28 cellular contexts compared by ENCODE assay signal in genomic region chr10:72587568-72587967, GRCh38.
"Had no signal": no experiment of that assay in that cellular context is flagged by ENCODE, and none has a peak within 500 bp of the region (broad histone marks: within the 10 kb centered on the region; RNA-seq: fewer than 3 reads in every experiment).

No MANE protein-coding gene starts in this region.

- H3K36me3 ChIP-seq: neutrophil, pancreas, prostate gland, right lobe of liver, sigmoid colon, stomach, thoracic aorta, thyroid gland, upper lobe of left lung, vagina had no signal

- DNase-seq: naive thymus-derived CD4-positive, alpha-beta T cell; natural killer cell; nucleus accumbens; pancreas; right cardiac atrium; right lobe of liver; sigmoid colon; small intestine; stimulated activated CD4-positive, alpha-beta T cell treated with anti-CD3 and anti-CD28 coated beads, Interleukin-15, amount 100 ng/mL, for 24 hours; stimulated activated CD4-positive, alpha-beta T cell treated with anti-CD3 and anti-CD28 coated beads, Interleukin-2, amount 100 ng/mL, for 24 hours; stimulated activated CD4-positive, alpha-beta T cell treated with anti-CD3 and anti-CD28 coated beads, Interleukin-4, amount 100 ng/mL, for 1 hour; stimulated activated CD4-positive, alpha-beta T cell treated with anti-CD3 and anti-CD28 coated beads, Interleukin-4, amount 100 ng/mL, for 4 hours; stimulated activated CD8-positive, alpha-beta memory T cell treated with anti-CD3 and anti-CD28 coated beads, Interleukin-4, amount 100 ng/mL, for 48 hours; stimulated activated naive CD4-positive, alpha-beta T cell treated with Interleukin-2 at 50 U/mL for 16 hours; stomach; thyroid gland; trophoblast cell; upper lobe of left lung had no signal

- H3K4me1 ChIP-seq: pancreas, prostate gland, right lobe of liver, sigmoid colon, thyroid gland, vagina had no signal

- FAIRE-seq: pancreas, small intestine, urothelium cell line had no signal

- H3K36me3 Mint-ChIP-seq: natural killer cell had no signal

- H3K27ac Mint-ChIP-seq: naive thymus-derived CD4-positive, alpha-beta T cell; nephron; stimulated activated memory B cell treated with anti-CD40 and anti-IgM and Interleukin-4, amounts not matched to agents 10 μg/mL and 1 μg/mL and 100 μg/mL, for 72 hours; stimulated activated naive CD8-positive, alpha-beta T cell treated with anti-CD3 and anti-CD28 coated beads, Interleukin-15, Interleukin-2, amounts not matched to agents 100 ng/mL and 50 ng/mL, for 24 hours had no signal

- H3K4me3 ChIP-seq: pancreas, prostate gland, right lobe of liver, sigmoid colon, stomach, thoracic aorta, thyroid gland, tibial nerve, upper lobe of left lung, vagina had no signal

- H3K27ac ChIP-seq: pancreas, prostate gland, right lobe of liver, sigmoid colon, stomach, thoracic aorta, thyroid gland, tibial nerve, upper lobe of left lung, vagina had no signal

- H3K9me3 Mint-ChIP-seq: natural killer cell; stimulated activated naive CD8-positive, alpha-beta T cell treated with anti-CD3 and anti-CD28 coated beads, Interleukin-15, Interleukin-2, amounts not matched to agents 100 ng/mL and 50 ng/mL, for 24 hours had no signal

- H3K9me3 ChIP-seq: neutrophil, pancreas, prostate gland, right lobe of liver, sigmoid colon, stomach, thoracic aorta, thyroid gland, upper lobe of left lung, vagina had no signal

- H3K27me3 Mint-ChIP-seq: naive thymus-derived CD4-positive, alpha-beta T cell; stimulated activated memory B cell treated with anti-CD40 and anti-IgM and Interleukin-4, amounts not matched to agents 10 μg/mL and 1 μg/mL and 100 μg/mL, for 72 hours; stimulated activated naive CD8-positive, alpha-beta T cell treated with anti-CD3 and anti-CD28 coated beads, Interleukin-15, Interleukin-2, amounts not matched to agents 100 ng/mL and 50 ng/mL, for 24 hours had no signal

- H3K4me1 Mint-ChIP-seq: nephron had no signal

- H3K27me3 ChIP-seq: neutrophil, pancreas, right lobe of liver, sigmoid colon, stomach, thyroid gland, tibial nerve, upper lobe of left lung, vagina had no signal

- ATAC-seq: naive thymus-derived CD4-positive, alpha-beta T cell; natural killer cell; pancreas; right cardiac atrium; right lobe of liver; stimulated activated memory B cell treated with anti-CD40 and anti-IgM and Interleukin-4, amounts not matched to agents 10 μg/mL and 1 μg/mL and 100 μg/mL, for 72 hours had no signal

- H3K4me3 Mint-ChIP-seq: naive thymus-derived CD4-positive, alpha-beta T cell; natural killer cell; nephron; neural crest cell; stimulated activated memory B cell treated with anti-CD40 and anti-IgM and Interleukin-4, amounts not matched to agents 10 μg/mL and 1 μg/mL and 100 μg/mL, for 72 hours; stimulated activated naive CD8-positive, alpha-beta T cell treated with anti-CD3 and anti-CD28 coated beads, Interleukin-15, Interleukin-2, amounts not matched to agents 100 ng/mL and 50 ng/mL, for 24 hours had no signal
